In the genomic region with DNA sequence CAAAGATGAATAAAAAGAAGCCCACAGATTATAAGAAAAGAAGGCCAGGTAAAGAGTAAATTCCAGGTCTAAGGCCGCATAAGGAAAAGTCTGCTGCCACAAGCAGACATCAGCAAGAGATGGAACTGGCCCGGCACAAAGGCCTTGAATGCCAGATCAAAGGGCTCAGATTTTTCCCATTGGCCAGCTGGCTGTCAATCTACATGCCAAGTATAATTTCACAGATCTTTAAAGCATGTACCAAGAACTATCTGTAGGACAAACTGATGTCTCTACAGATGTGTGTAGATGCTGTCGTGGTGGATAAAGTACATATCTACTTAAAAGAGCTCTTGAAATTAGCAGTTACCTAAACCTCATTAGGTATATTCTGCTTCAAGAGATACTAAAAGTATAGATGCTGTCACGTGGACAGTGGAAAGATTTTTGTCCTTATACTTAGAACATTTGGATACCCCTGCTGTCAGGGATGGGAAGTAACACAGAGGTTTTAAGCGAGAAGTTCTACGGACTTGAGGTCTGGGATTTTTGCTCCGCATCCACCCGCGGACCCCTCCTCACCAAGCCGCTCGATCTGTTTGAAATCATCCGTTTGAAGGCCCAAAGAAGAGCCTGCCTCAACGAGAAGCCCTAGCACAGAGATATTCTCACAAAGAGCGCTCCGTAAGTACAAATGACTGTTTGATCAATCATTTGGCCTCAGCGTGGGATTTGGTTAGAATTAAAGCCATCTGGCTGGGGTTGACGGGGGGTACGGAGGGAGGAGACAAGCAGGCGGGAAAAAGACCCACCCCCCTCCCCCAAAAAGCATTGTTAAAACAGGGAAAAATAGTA, we compare ENCODE assay signal across 21 cellular contexts. TPM values are rescaled to one million over a fixed set of nuclear protein-coding genes. Genes with fewer than 3 reads are reported as not detected.
DNase-seq lines count a peak whose midpoint lies in the region; ATAC-seq and TF ChIP-seq lines count a peak whose summit lies in the region.
"Had no signal": no experiment of that assay in that cellular context is flagged by ENCODE, and none has a peak within 500 bp of the region (broad histone marks: within the 10 kb centered on the region; RNA-seq: fewer than 3 reads in every experiment).

No MANE protein-coding gene starts in this region.

- no peaks in the 10 kb centered on the region for H4K20me1 ChIP-seq in smooth muscle cell (ENCODE audit: low read depth)
- H4K20me1 ChIP-seq: BLaER1 treated with 17β-estradiol and CSF1 and Interleukin-3, amounts not matched to agents 10 nM and 100 nM had no signal

- no peak overlapping the region for H2AFZ ChIP-seq in smooth muscle cell (ENCODE audit: low read depth)

- H3F3A ChIP-seq in smooth muscle cell (ENCODE audit: low read depth) = no peaks in the 10 kb centered on the region

- TF ChIP-seq CTCF in astrocyte of the spinal cord (IDR thresholded peaks at IDR 0.05; ENCODE audit: low read depth, low read length) (no peak), smooth muscle cell (IDR thresholded peaks at IDR 0.05; ENCODE audit: borderline replicate concordance, insufficient read depth, poor library complexity, severe bottlenecking) (no peak)

- no peak for ATAC-seq in GM21390 (IDR thresholded peaks at IDR 0.05; ENCODE audit: unreplicated experiment)

- no peaks in the 10 kb centered on the region for H3K36me3 ChIP-seq in smooth muscle cell (ENCODE audit: low read depth)
- H3K36me3 ChIP-seq: BLaER1 treated with 17β-estradiol and CSF1 and Interleukin-3, amounts not matched to agents 10 nM and 100 nM had no signal

- no peaks in the 10 kb centered on the region for H3K27me3 ChIP-seq in smooth muscle cell (ENCODE audit: low read depth)
- H3K27me3 ChIP-seq: BLaER1 treated with 17β-estradiol and CSF1 and Interleukin-3, amounts not matched to agents 10 nM and 100 nM had no signal

- H3K4me1 Mint-ChIP-seq in immature natural killer cell = no peaks in the 10 kb centered on the region
- H3K4me1 Mint-ChIP-seq: CD8-positive, alpha-beta memory T cell had no signal

- H3K4me2 ChIP-seq in smooth muscle cell = peak overlapping the region; percentile 46
- H3K4me2 ChIP-seq: BLaER1 treated with 17β-estradiol and CSF1 and Interleukin-3, amounts not matched to agents 10 nM and 100 nM; SK-N-SH had no signal

- no peak overlapping the region for H3K4me3 Mint-ChIP-seq in immature natural killer cell
- H3K4me3 Mint-ChIP-seq: CD8-positive, alpha-beta memory T cell had no signal

- POLR2A ChIA-PET in HEK293T (lab: Yijun Ruan, JAX) = no interaction called here

- H3K9ac ChIP-seq in smooth muscle cell (ENCODE audit: low read depth) = peak overlapping the region; percentile 1
- H3K9ac ChIP-seq: BLaER1 treated with 17β-estradiol and CSF1 and Interleukin-3, amounts not matched to agents 10 nM and 100 nM; SK-N-SH had no signal

- H3K27me3 Mint-ChIP-seq in immature natural killer cell (ENCODE audit: low read depth in 3 of 3) = peaks cover 1 to 4% (median 4%) of the 10 kb centered on the region in 3 donors

- peaks cover 1% of the 10 kb centered on the region for H3K79me2 ChIP-seq in smooth muscle cell (ENCODE audit: low read depth)

- peaks cover 17% of the 10 kb centered on the region for H3K4me1 ChIP-seq in smooth muscle cell (ENCODE audit: low read depth)
- H3K4me1 ChIP-seq: BLaER1 treated with 17β-estradiol and CSF1 and Interleukin-3, amounts not matched to agents 10 nM and 100 nM had no signal

- H3K4me3 ChIP-seq in astrocyte of the spinal cord (ENCODE audit: low read depth, low read length) (no peak overlapping the region), smooth muscle cell (no peak overlapping the region)
- H3K4me3 ChIP-seq: BLaER1 treated with 17β-estradiol and CSF1 and Interleukin-3, amounts not matched to agents 10 nM and 100 nM had no signal

- CTCF ChIA-PET in HEK293T (lab: Yijun Ruan, JAX) = interaction anchor here (2.8 kb wide), 1 partner anchor 13 kb away, joined by 9 read pairs; no protein-coding TSS in a partner anchor

- no peak for DNase-seq in HEK293T (ENCODE audit: extremely low spot score)
- DNase-seq in astrocyte of the spinal cord (ENCODE audit: low read depth, low spot score) = peak; percentile 17
- DNase-seq in fibroblast of peridontal ligament (ENCODE audit: extremely low read depth) = peak; percentile 56
- DNase-seq in smooth muscle cell (lab: John Stamatoyannopoulos, UW; ENCODE audit: unreplicated experiment) = no peak
- no peak for DNase-seq in medulla oblongata (ENCODE audit: extremely low spot score)
- DNase-seq in immature natural killer cell = no peak
- DNase-seq: CD8-positive, alpha-beta memory T cell; DMS53; GDM1; KBM-7; MM.1S; NCI-H1092; NCI-H1436; NCI-H1930; NCI-H69; NK-92 treated with Interleukin-12 subunit alpha and Interleukin-12 subunit beta, amount 100 ng/mL, for 24 hours; SHP77 treated with DMSO at 0.1 percent for 48 hours; SK-N-SH had no signal

- in situ Hi-C loops in astrocyte of the spinal cord (cut with HindIII; ENCODE audit: low sequenced_read_pairs) = no loop called here

- H3K27ac ChIP-seq in smooth muscle cell (ENCODE audit: low read depth) = peak overlapping the region; percentile 98
- H3K27ac ChIP-seq: BLaER1 treated with 17β-estradiol and CSF1 and Interleukin-3, amounts not matched to agents 10 nM and 100 nM; RWPE1 had no signal

- no peaks in the 10 kb centered on the region for H3K9me3 ChIP-seq in smooth muscle cell (replicated peaks; ENCODE audit: low read depth)
- H3K9me3 ChIP-seq: BLaER1 treated with 17β-estradiol and CSF1 and Interleukin-3, amounts not matched to agents 10 nM and 100 nM; SK-N-SH had no signal

- H3K9me3 Mint-ChIP-seq in immature natural killer cell = no peaks in the 10 kb centered on the region
- H3K9me3 Mint-ChIP-seq: CD8-positive, alpha-beta memory T cell had no signal

- no peak overlapping the region for H3K27ac Mint-ChIP-seq in immature natural killer cell
- H3K27ac Mint-ChIP-seq: CD8-positive, alpha-beta memory T cell had no signal

- 80% methylated on average over 19 of the region's 19 CpGs for WGBS in smooth muscle cell (ENCODE audit: low lambda C conversion rate)

- no peaks in the 10 kb centered on the region for H3K36me3 Mint-ChIP-seq in immature natural killer cell

TF ChIP-seq in HEK293T, 16 proteins besides CTCF, POLR2A, EP300 and RAD21:
- TF ChIP-seq, protein P1, sequence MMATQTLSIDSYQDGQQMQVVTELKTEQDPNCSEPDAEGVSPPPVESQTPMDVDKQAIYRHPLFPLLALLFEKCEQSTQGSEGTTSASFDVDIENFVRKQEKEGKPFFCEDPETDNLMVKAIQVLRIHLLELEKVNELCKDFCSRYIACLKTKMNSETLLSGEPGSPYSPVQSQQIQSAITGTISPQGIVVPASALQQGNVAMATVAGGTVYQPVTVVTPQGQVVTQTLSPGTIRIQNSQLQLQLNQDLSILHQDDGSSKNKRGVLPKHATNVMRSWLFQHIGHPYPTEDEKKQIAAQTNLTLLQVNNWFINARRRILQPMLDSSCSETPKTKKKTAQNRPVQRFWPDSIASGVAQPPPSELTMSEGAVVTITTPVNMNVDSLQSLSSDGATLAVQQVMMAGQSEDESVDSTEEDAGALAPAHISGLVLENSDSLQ (IDR thresholded peaks at IDR 0.05) = peak; percentile 89
- no peak for TF ChIP-seq FOXM1 (IDR thresholded peaks at IDR 0.05; ENCODE audit: borderline replicate concordance)

RNA-seq across cellular contexts. Expression of a gene that starts 10.0 kb away (rescaled TPM):
- total RNA-seq in smooth muscle cell = 0.36 and 1.1 TPM in 2 replicates
- polyA plus RNA-seq in smooth muscle cell (4.9 and 6.2 TPM in 2 replicates), immature natural killer cell (not detected)
- total RNA-seq: CD8-positive, alpha-beta memory T cell had no signal

Comparison
In these comparisons a context has a peak if more than half of its experiments do, and no peak if none do; other contexts are left out.
1. DNase-seq: peak in astrocyte of the spinal cord (single experiment) and fibroblast of peridontal ligament (single experiment); none in HEK293T (single experiment), smooth muscle cell (single experiment), medulla oblongata (single experiment) and immature natural killer cell (0 of 3).